In the genomic region with DNA sequence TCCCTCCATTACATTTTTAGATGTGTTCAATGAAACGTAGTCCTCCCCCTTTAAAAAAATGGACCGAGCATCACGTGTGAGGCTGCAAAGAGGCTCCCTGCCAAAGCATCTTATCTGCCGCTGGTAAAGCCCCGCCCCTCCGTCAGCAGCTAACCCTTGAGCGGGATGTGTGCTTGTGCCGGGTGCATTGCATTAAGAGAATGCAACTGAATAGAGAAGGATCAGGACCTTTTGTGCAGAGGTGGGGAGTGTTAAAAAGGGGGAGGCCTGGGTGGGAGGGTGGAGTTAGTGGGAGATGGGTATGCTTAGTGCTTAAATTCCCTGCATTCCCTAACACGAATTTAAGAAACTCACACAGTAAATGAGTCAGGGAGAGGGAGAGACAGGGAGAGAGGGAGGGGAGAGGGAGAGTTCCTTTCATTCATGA, we compare ENCODE assay signal across 1 cellular context.
TF ChIP-seq lines count a peak whose summit lies in the region.

No MANE protein-coding gene starts in this region.

TF ChIP-seq in H1, 55 proteins besides CTCF, POLR2A, EP300 and RAD21 (continued from another document):
- TF ChIP-seq, protein P1, sequence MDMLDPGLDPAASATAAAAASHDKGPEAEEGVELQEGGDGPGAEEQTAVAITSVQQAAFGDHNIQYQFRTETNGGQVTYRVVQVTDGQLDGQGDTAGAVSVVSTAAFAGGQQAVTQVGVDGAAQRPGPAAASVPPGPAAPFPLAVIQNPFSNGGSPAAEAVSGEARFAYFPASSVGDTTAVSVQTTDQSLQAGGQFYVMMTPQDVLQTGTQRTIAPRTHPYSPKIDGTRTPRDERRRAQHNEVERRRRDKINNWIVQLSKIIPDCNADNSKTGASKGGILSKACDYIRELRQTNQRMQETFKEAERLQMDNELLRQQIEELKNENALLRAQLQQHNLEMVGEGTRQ (IDR thresholded peaks at IDR 0.05; ENCODE audit: low read length) = peak; percentile 41; the same call in 1 of the 2 replicates
